12 cellular contexts compared by ENCODE assay signal in the genomic region with DNA sequence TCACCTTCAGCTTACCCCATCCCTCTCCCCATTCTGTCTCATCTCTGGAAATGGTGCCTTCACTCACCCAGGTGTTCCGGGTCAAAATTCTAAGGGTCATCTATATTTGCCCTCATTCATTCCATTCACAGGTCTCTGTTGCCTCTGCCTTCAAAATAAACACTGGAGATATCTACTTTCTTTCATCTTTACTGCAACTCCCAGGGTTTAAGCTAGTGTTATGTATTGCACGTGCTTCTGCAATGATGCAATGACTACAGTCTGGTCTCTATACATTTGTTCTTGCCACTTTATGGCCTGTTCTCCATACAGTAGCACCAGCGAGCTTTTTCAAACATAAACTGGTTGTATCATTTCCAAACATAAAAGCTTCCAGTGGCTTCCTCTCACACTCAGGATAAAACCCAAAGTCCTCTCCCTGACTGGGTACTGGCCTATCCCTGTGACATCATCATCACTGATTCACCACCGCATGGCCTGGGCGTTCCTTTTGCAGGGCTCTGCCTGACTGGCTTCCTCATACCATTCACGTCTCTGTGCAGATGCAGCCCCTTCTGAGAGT. TPM values are rescaled to one million over a fixed set of nuclear protein-coding genes. Genes with fewer than 3 reads are reported as not detected.
A peak's percentile ranks its signal among the peaks of the same experiment; 100 is the strongest.
DNase-seq lines count a peak whose midpoint lies in the region; ATAC-seq, FAIRE-seq and TF ChIP-seq lines count a peak whose summit lies in the region.
"Had no signal": no experiment of that assay in that cellular context is flagged by ENCODE, and none has a peak within 500 bp of the region (broad histone marks: within the 10 kb centered on the region; RNA-seq: fewer than 3 reads in every experiment).

No MANE protein-coding gene starts in this region.

- TF ChIP-seq RAD21 in HepG2 (CRISPR knock-in tag; IDR thresholded peaks at IDR 0.05), result no peak

- TF ChIP-seq POLR2A in HepG2 (IDR thresholded peaks at IDR 0.05; ENCODE audit: insufficient read depth in 1 of 2, low read depth in 2 of 2, low read length in 2 of 2), result no peak

- H3K79me2 ChIP-seq in mammary epithelial cell (ENCODE audit: insufficient read depth, low read length), result peaks cover 95% of the 10 kb centered on the region
- H3K79me2 ChIP-seq in HepG2 (ENCODE audit: insufficient read depth, low read length), result peaks cover 45% of the 10 kb centered on the region

- H3K9me3 ChIP-seq in mammary epithelial cell (replicated peaks; ENCODE audit: insufficient read depth, low read length) (no peaks in the 10 kb centered on the region), HepG2 (ENCODE audit: low read length) (no peaks in the 10 kb centered on the region)
- H3K9me3 ChIP-seq: psoas muscle had no signal

- H3K4me2 ChIP-seq in mammary epithelial cell (ENCODE audit: insufficient read depth, low read depth, low read length), result peak overlapping the region; percentile 64
- H3K4me2 ChIP-seq in HepG2 (ENCODE audit: low read depth, low read length), result peak overlapping the region; percentile 52

- 70% methylated on average over 5 of the region's 6 CpGs for WGBS in mammary epithelial cell (ENCODE audit: low coverage, missing lambda C conversion rate)
- 1% methylated on average over 6 of the region's 6 CpGs for WGBS in HepG2 (ENCODE audit: low lambda C conversion rate)

- no peak overlapping the region for H3K4me3 ChIP-seq in mammary epithelial cell (replicated peaks in 1 of 3; ENCODE audit: insufficient read depth in 1 of 3, low read depth in 2 of 3, low read length in 3 of 3)
- no peak overlapping the region; a peak in 1 of 6 replicates for H3K4me3 ChIP-seq in HepG2 (replicated peaks in 1 of 3; ENCODE audit: insufficient read depth in 1 of 3, low read depth in 2 of 3, low read length in 3 of 3)
- H3K4me3 ChIP-seq: psoas muscle had no signal

- H2AFZ ChIP-seq in mammary epithelial cell (ENCODE audit: low read depth, low read length) (no peak overlapping the region), HepG2 (ENCODE audit: low read length) (no peak overlapping the region)

- ATAC-seq in left ventricle myocardium superior (peak; percentile 45), HepG2 (peak; percentile 93), GM19455 (IDR thresholded peaks at IDR 0.05; ENCODE audit: unreplicated experiment) (no peak)
- ATAC-seq: activated CD8-positive, alpha-beta T cell treated with anti-CD3 and anti-CD28 coated beads for 36 hours had no signal

- H4K20me1 ChIP-seq in mammary epithelial cell (ENCODE audit: insufficient read depth, low read length) (no peaks in the 10 kb centered on the region), HepG2 (ENCODE audit: insufficient read depth, low read length) (peaks cover 3% of the 10 kb centered on the region; the same call in 1 of the 2 replicates)

- TF ChIP-seq CTCF in mammary epithelial cell (conservative IDR thresholded peaks at IDR 0.05 in 1 of 2, IDR thresholded peaks at IDR 0.05 in 1 of 2; ENCODE audit: extremely low read depth in 1 of 2, insufficient read depth in 1 of 2, low read depth in 1 of 2, low read length in 2 of 2) (no peak), HepG2 (CRISPR knock-in tag; IDR thresholded peaks at IDR 0.05) (no peak)

- TF ChIP-seq EP300 in HepG2 (IDR thresholded peaks at IDR 0.05; ENCODE audit: low read depth in 2 of 2, low read length in 2 of 2) (peak; percentile 93 to 94; a peak in 3 of 4 replicates), HepG2 (CRISPR knock-in tag; IDR thresholded peaks at IDR 0.05; ENCODE audit: borderline replicate concordance) (peak; percentile 96)

- intact Hi-C loops in left ventricle myocardium superior (cut with micrococcal nuclease), result no loop called here
- intact Hi-C loops in cardiac septum (cut with DNase I), result no loop called here
- intact Hi-C loops in mammary epithelial cell (cut with micrococcal nuclease), result loop anchor here (5.0 kb wide), 1 partner anchor 410 kb away; the partner anchor contains the start of gene DSC2
- intact Hi-C loops in HepG2 (cut with micrococcal nuclease; ENCODE audit: unreplicated experiment), result loop anchor here (1.0 to 10.0 kb wide), 8 partner anchors 15 to 457 kb away; partner anchors contain the start of gene DSC2

- BruUV-seq in mammary epithelial cell (replicated peaks; lab: Mats Ljungman, UMichigan) (no TSS peak), HepG2 (replicated peaks; lab: Mats Ljungman, UMichigan) (no TSS peak)

- peak overlapping the region; percentile 82 for H3K27ac ChIP-seq in mammary epithelial cell (ENCODE audit: insufficient read depth, low read depth, low read length)
- H3K27ac ChIP-seq in HepG2 (ENCODE audit: extremely low read length, insufficient read depth, low read length), result peak overlapping the region; percentile 66
- H3K27ac ChIP-seq: psoas muscle had no signal

- H3K4me1 ChIP-seq in mammary epithelial cell (ENCODE audit: insufficient read depth, low read length) (peaks cover 56% of the 10 kb centered on the region), HepG2 (ENCODE audit: insufficient read depth, low read length) (peaks cover 58% of the 10 kb centered on the region)
- H3K4me1 ChIP-seq: psoas muscle had no signal

- H3K36me3 ChIP-seq in mammary epithelial cell (ENCODE audit: insufficient read depth, low read length) (no peaks in the 10 kb centered on the region), HepG2 (replicated peaks in 1 of 2; ENCODE audit: control insufficient read depth in 1 of 2, insufficient read depth in 2 of 2, low read length in 2 of 2) (no peaks in the 10 kb centered on the region)

- POLR2A ChIA-PET in HepG2 (lab: Yijun Ruan, JAX), result interaction anchor here (0.8 to 2.1 kb wide), 12 partner anchors 12 to 579 kb away, joined by 3 to 15 read pairs (median 5); partner anchors contain the start of genes DSC2, DSG2, RNF138 and TRAPPC8

- in situ Hi-C loops in mammary epithelial cell (cut with MboI; ENCODE audit: low sequenced_read_pairs in 2 of 2), result no loop called here
- in situ Hi-C loops in HepG2 (cut with HindIII; ENCODE audit: extremely low pct_ligation_motif_present, low pct_unique_long_range_greater_than_20kb), result loop anchor here (10.0 kb wide), 1 partner anchor 417 kb away; no protein-coding TSS in a partner anchor

- CTCF ChIA-PET in mammary epithelial cell (lab: Charles Lee; ENCODE audit: low non-redundant PET) (interaction anchor here (0.6 to 0.7 kb wide), 2 partner anchors 82 to 485 kb away, joined by 6 to 36 read pairs; no protein-coding TSS in a partner anchor), HepG2 (lab: Yijun Ruan, JAX; ENCODE audit: low intra/inter-chr PET ratio, low total read pairs) (no interaction called here)

- peak overlapping the region; percentile 45 for H3K9ac ChIP-seq in mammary epithelial cell (ENCODE audit: insufficient read depth, low read length)
- peak overlapping the region; percentile 48 for H3K9ac ChIP-seq in HepG2 (ENCODE audit: insufficient read depth, low read depth, low read length)

- dilution Hi-C loops in mammary epithelial cell (cut with HindIII; ENCODE audit: low sequenced_read_pairs), result no loop called here

- H3K27me3 ChIP-seq in mammary epithelial cell (ENCODE audit: insufficient read depth, low read length) (no peaks in the 10 kb centered on the region), HepG2 (ENCODE audit: control insufficient read depth in 1 of 2, insufficient read depth in 2 of 2, low read length in 2 of 2) (no peaks in the 10 kb centered on the region)

- DNase-seq in left ventricle myocardium superior (no peak), cardiac septum (ENCODE audit: low spot score) (no peak), mammary epithelial cell (peak; percentile 91), HepG2 (ENCODE audit: low spot score) (peak; percentile 97), COLO829 (ENCODE audit: low spot score) (no peak), DMS79 (lab: John Stamatoyannopoulos, UW) (no peak), nucleus accumbens (lab: John Stamatoyannopoulos, UW) (no peak)
- DNase-seq: activated CD8-positive, alpha-beta T cell treated with anti-CD3 and anti-CD28 coated beads for 36 hours; hypothalamus; NCI-H1417; psoas muscle had no signal

- FAIRE-seq in HepG2 (lab: Jason Lieb, UNC), result peak; percentile 88

TF ChIP-seq in HepG2, 621 proteins besides CTCF, POLR2A, EP300 and RAD21 (continues in another document):
- TF ChIP-seq MXI1 (IDR thresholded peaks at IDR 0.05; ENCODE audit: borderline replicate concordance, low read depth, low read length) (peak; percentile 60; the same call in 2 of the 3 replicates), ZNF317 (CRISPR knock-in tag; IDR thresholded peaks at IDR 0.05) (0 out of 2 replicates have a peak, but pooled peaks have one; percentile 34), CEBPG (CRISPR knock-in tag; IDR thresholded peaks at IDR 0.05) (peak; percentile 99), ZFP82 (CRISPR knock-in tag; IDR thresholded peaks at IDR 0.05; ENCODE audit: borderline replicate concordance) (no peak), TMF1 (CRISPR knock-in tag; IDR thresholded peaks at IDR 0.05; ENCODE audit: low read depth) (no peak), ZNF124 (CRISPR knock-in tag; IDR thresholded peaks at IDR 0.05) (no peak), SOX5 (CRISPR knock-in tag; IDR thresholded peaks at IDR 0.05; ENCODE audit: borderline replicate concordance) (peak; percentile 94)

RNA-seq across cellular contexts. Expression of gene DSG2, which starts 14.3 kb away (rescaled TPM):
- total RNA-seq in left ventricle myocardium superior (49.6 TPM), cardiac septum (34.4 TPM), mammary epithelial cell (100 to 1,000 TPM; 110 to 150 TPM), HepG2 (2016; rRNA removed; fragmentation: Illumina TruSeq; extraction: Trizol) (23.3 and 24.4 TPM in 2 replicates)
- polyA plus RNA-seq in mammary epithelial cell (107 TPM), HepG2 (2011; rRNA removed) (66.7 and 68.7 TPM in 2 replicates)
- polyA minus RNA-seq in mammary epithelial cell, result 125 TPM
- total RNA-seq in HepG2 (2016; cell fraction: cytosol; rRNA removed; fragmentation: Illumina TruSeq; extraction: Trizol; ENCODE audit: low read depth), result 2.1 TPM in 2 replicates
- total RNA-seq in HepG2 (2016; cell fraction: insoluble cytoplasmic fraction; rRNA removed; fragmentation: Illumina TruSeq; extraction: Trizol), result 21.9 TPM in 2 replicates
- total RNA-seq in HepG2 (2016; cell fraction: membrane; rRNA removed; fragmentation: Illumina TruSeq; extraction: Trizol), result 7.9 and 9.7 TPM in 2 replicates
- 39.4 and 49.1 TPM in 2 replicates for total RNA-seq in HepG2 (2016; cell fraction: nucleus; rRNA removed; fragmentation: Illumina TruSeq; extraction: Trizol)
- 41.8 and 63.9 TPM in 2 replicates for polyA plus RNA-seq in HepG2 (2011; cell fraction: cytosol; rRNA removed)
- 13.3 and 19.3 TPM in 2 replicates for polyA plus RNA-seq in HepG2 (2011; cell fraction: nucleus; rRNA removed)
- 64.4 and 66.0 TPM in 2 replicates for polyA plus RNA-seq in HepG2 (2012)
- 0.94 and 1.2 TPM in 2 replicates for polyA plus RNA-seq in HepG2 (2016; cell fraction: cytosol; fragmentation: Illumina TruSeq; extraction: Trizol; ENCODE audit: low read depth)
- polyA plus RNA-seq in HepG2 (2016; cell fraction: insoluble cytoplasmic fraction; fragmentation: Illumina TruSeq; extraction: Trizol; ENCODE audit: low read depth), result 19.4 and 19.6 TPM in 2 replicates
- 2.8 and 3.7 TPM in 2 replicates for polyA plus RNA-seq in HepG2 (2016; cell fraction: membrane; fragmentation: Illumina TruSeq; extraction: Trizol; ENCODE audit: low read depth)
- 36.8 and 38.2 TPM in 2 replicates for polyA plus RNA-seq in HepG2 (2016; cell fraction: nucleus; fragmentation: Illumina TruSeq; extraction: Trizol; ENCODE audit: insufficient read depth, low read depth)
- polyA minus RNA-seq in HepG2 (2011; rRNA and poly(A)+ RNA removed; ENCODE audit: low replicate concordance), result 50.3 and 58.4 TPM in 2 replicates
- 60.3 and 74.6 TPM in 2 replicates for polyA minus RNA-seq in HepG2 (2011; cell fraction: cytosol; rRNA and poly(A)+ RNA removed)
- 28.8 and 46.7 TPM in 2 replicates for polyA minus RNA-seq in HepG2 (2011; cell fraction: nucleus; rRNA and poly(A)+ RNA removed)

Comparison
In these comparisons a context has a peak if more than half of its experiments do, and no peak if none do; other contexts are left out.
1. DNase-seq: peak in mammary epithelial cell (single experiment) and HepG2 (single experiment); none in left ventricle myocardium superior (single experiment), cardiac septum (single experiment), COLO829 (single experiment), DMS79 (single experiment) and nucleus accumbens (0 of 56).
2. intact Hi-C loops: an anchor here in mammary epithelial cell (5.0 kb wide) and HepG2 (1.0 to 10.0 kb wide); none called in left ventricle myocardium superior and cardiac septum.